In genomic region chr11:91470656-91471055, GRCh38 we compare ENCODE assay signal across 14 cellular contexts.
DNase-seq lines count a peak whose midpoint lies in the region; ATAC-seq and TF ChIP-seq lines count a peak whose summit lies in the region.
"Had no signal": no experiment of that assay in that cellular context is flagged by ENCODE, and none has a peak within 500 bp of the region (broad histone marks: within the 10 kb centered on the region; RNA-seq: fewer than 3 reads in every experiment).

No MANE protein-coding gene starts in this region.

- in situ Hi-C loops in astrocyte of the spinal cord (cut with HindIII; ENCODE audit: low sequenced_read_pairs): no loop called here

- H3K4me1 Mint-ChIP-seq in stimulated activated effector memory CD8-positive, alpha-beta T cell treated with anti-CD3 and anti-CD28 coated beads, Interleukin-12 subunit alpha, Interleukin-12 subunit beta, amount 100 ng/mL, for 72 hours: no peaks in the 10 kb centered on the region
- H3K4me1 Mint-ChIP-seq: B cell; CD8-positive, alpha-beta memory T cell had no signal

- no peak overlapping the region for H3K4me3 ChIP-seq in astrocyte of the spinal cord (ENCODE audit: low read depth, low read length)
- H3K4me3 ChIP-seq: BLaER1 treated with 17β-estradiol and CSF1 and Interleukin-3, amounts not matched to agents 10 nM and 100 nM had no signal

- peak; percentile 3 for DNase-seq in HCEC 1CT
- peak; percentile 1 for DNase-seq in LHCN-M2 (ENCODE audit: low read depth)
- DNase-seq in astrocyte of the spinal cord (ENCODE audit: low read depth, low spot score): peak; percentile 2
- DNase-seq in foreskin keratinocyte: peak; percentile 3 to 61
- DNase-seq in SIG-M5 (lab: John Stamatoyannopoulos, UW): no peak
- DNase-seq in stimulated activated effector memory CD8-positive, alpha-beta T cell treated with anti-CD3 and anti-CD28 coated beads, Interleukin-12 subunit alpha, Interleukin-12 subunit beta, amount 100 ng/mL, for 72 hours (ENCODE audit: low spot score in 2 of 2): no peak
- DNase-seq in NCI-H748 (lab: John Stamatoyannopoulos, UW; ENCODE audit: unreplicated experiment): no peak
- DNase-seq: Caco-2; CD8-positive, alpha-beta memory T cell; GOT3; H7 had no signal

- ATAC-seq in foreskin keratinocyte: no peak
- no peak for ATAC-seq in GM21529 (IDR thresholded peaks at IDR 0.05; ENCODE audit: unreplicated experiment)
- ATAC-seq in stimulated activated effector memory CD8-positive, alpha-beta T cell treated with anti-CD3 and anti-CD28 coated beads, Interleukin-12 subunit alpha, Interleukin-12 subunit beta, amount 100 ng/mL, for 72 hours: no peak

- H3K36me3 Mint-ChIP-seq in stimulated activated effector memory CD8-positive, alpha-beta T cell treated with anti-CD3 and anti-CD28 coated beads, Interleukin-12 subunit alpha, Interleukin-12 subunit beta, amount 100 ng/mL, for 72 hours: no peaks in the 10 kb centered on the region
- H3K36me3 Mint-ChIP-seq: CD8-positive, alpha-beta memory T cell had no signal

- H3K9me3 Mint-ChIP-seq in stimulated activated effector memory CD8-positive, alpha-beta T cell treated with anti-CD3 and anti-CD28 coated beads, Interleukin-12 subunit alpha, Interleukin-12 subunit beta, amount 100 ng/mL, for 72 hours: peaks cover 11% of the 10 kb centered on the region

- no peaks in the 10 kb centered on the region for H3K4me1 ChIP-seq in foreskin keratinocyte
- H3K4me1 ChIP-seq: BLaER1 treated with 17β-estradiol and CSF1 and Interleukin-3, amounts not matched to agents 10 nM and 100 nM; Caco-2 had no signal

- H3K27ac Mint-ChIP-seq in stimulated activated effector memory CD8-positive, alpha-beta T cell treated with anti-CD3 and anti-CD28 coated beads, Interleukin-12 subunit alpha, Interleukin-12 subunit beta, amount 100 ng/mL, for 72 hours: no peak overlapping the region
- H3K27ac Mint-ChIP-seq: B cell; CD8-positive, alpha-beta memory T cell had no signal

- H3K27me3 ChIP-seq in foreskin keratinocyte: no peaks in the 10 kb centered on the region
- H3K27me3 ChIP-seq: BLaER1 treated with 17β-estradiol and CSF1 and Interleukin-3, amounts not matched to agents 10 nM and 100 nM had no signal

- H3K4me3 Mint-ChIP-seq in stimulated activated effector memory CD8-positive, alpha-beta T cell treated with anti-CD3 and anti-CD28 coated beads, Interleukin-12 subunit alpha, Interleukin-12 subunit beta, amount 100 ng/mL, for 72 hours: no peak overlapping the region
- H3K4me3 Mint-ChIP-seq: B cell; CD8-positive, alpha-beta memory T cell had no signal

- no peak for TF ChIP-seq CTCF in astrocyte of the spinal cord (IDR thresholded peaks at IDR 0.05; ENCODE audit: low read depth, low read length)
- no peak for TF ChIP-seq CTCF in foreskin keratinocyte (conservative IDR thresholded peaks at IDR 0.05)

- no peak overlapping the region for H3K27ac ChIP-seq in foreskin keratinocyte
- H3K27ac ChIP-seq: BLaER1 treated with 17β-estradiol and CSF1 and Interleukin-3, amounts not matched to agents 10 nM and 100 nM had no signal

Comparison
In these comparisons a context has a peak if more than half of its experiments do, and no peak if none do; other contexts are left out.
1. DNase-seq: peak in HCEC 1CT (single experiment), LHCN-M2 (single experiment), astrocyte of the spinal cord (single experiment) and foreskin keratinocyte (2 of 2); none in SIG-M5 (single experiment), stimulated activated effector memory CD8-positive, alpha-beta T cell treated with anti-CD3 and anti-CD28 coated beads, Interleukin-12 subunit alpha, Interleukin-12 subunit beta, amount 100 ng/mL, for 72 hours (0 of 2) and NCI-H748 (single experiment).